ENCODE assay signal across 8 cellular contexts in genomic region chr6:106084973-106085686, GRCh38. TPM values are rescaled to one million over a fixed set of nuclear protein-coding genes. Genes with fewer than 3 reads are reported as not detected.
DNase-seq lines count a peak whose midpoint lies in the region; ATAC-seq and TF ChIP-seq lines count a peak whose summit lies in the region.

No MANE protein-coding gene starts in this region.

- DNase-seq in left ventricle myocardium inferior (no peak), cardiac septum (ENCODE audit: low spot score) (no peak), islet precursor cell (peak; percentile 72), uterus (no peak), SJCRH30 (no peak)
- no peak for DNase-seq in activated naive CD8-positive, alpha-beta T cell treated with anti-CD3 and anti-CD28 coated beads for 36 hours
- no peak for DNase-seq in stimulated activated CD4-positive, alpha-beta T cell treated with anti-CD3 and anti-CD28 coated beads, Interleukin-4, amount 100 ng/mL, for 4 hours

- H3K27ac ChIP-seq in left ventricle myocardium inferior (replicated peaks), result peak overlapping the region; percentile 65
- peak overlapping the region; percentile 74 to 81 for H3K27ac ChIP-seq in uterus
- no peak overlapping the region for H3K27ac ChIP-seq in SJCRH30

- no peaks in the 10 kb centered on the region for H3K36me3 ChIP-seq in left ventricle myocardium inferior
- H3K36me3 ChIP-seq in uterus, result no peaks in the 10 kb centered on the region
- H3K36me3 ChIP-seq in SJCRH30, result no peaks in the 10 kb centered on the region

- TF ChIP-seq CTCF in left ventricle myocardium inferior (IDR thresholded peaks at IDR 0.05; ENCODE audit: borderline replicate concordance) (no peak), uterus (IDR thresholded peaks at IDR 0.05) (no peak)

- no peak for TF ChIP-seq POLR2A in uterus (IDR thresholded peaks at IDR 0.05)

- H3K4me1 ChIP-seq in left ventricle myocardium inferior (peaks cover 48% of the 10 kb centered on the region), uterus (peaks cover 0 to 6% of the 10 kb centered on the region in 2 donors), SJCRH30 (no peaks in the 10 kb centered on the region)

- H3K4me3 ChIP-seq in left ventricle myocardium inferior (peak overlapping the region; percentile 66), uterus (peak overlapping the region; percentile 29 to 53), SJCRH30 (no peak overlapping the region)

- no peaks in the 10 kb centered on the region for H3K9me3 Mint-ChIP-seq in activated naive CD8-positive, alpha-beta T cell treated with anti-CD3 and anti-CD28 coated beads for 36 hours

- intact Hi-C loops in left ventricle myocardium inferior (cut with micrococcal nuclease) (no loop called here), cardiac septum (cut with DNase I) (loop anchor here (5.0 kb wide), 2 partner anchors 93 to 598 kb away; no protein-coding TSS in a partner anchor), uterus (cut with DNase I; ENCODE audit: low total_unique reads) (no loop called here)

- ATAC-seq in HG03108 (IDR thresholded peaks at IDR 0.05; ENCODE audit: unreplicated experiment), result no peak

- H3K36me3 Mint-ChIP-seq in activated naive CD8-positive, alpha-beta T cell treated with anti-CD3 and anti-CD28 coated beads for 36 hours, result peaks cover 2% of the 10 kb centered on the region

- peaks cover 98% of the 10 kb centered on the region for H3K27me3 ChIP-seq in left ventricle myocardium inferior (ENCODE audit: low read depth)
- no peaks in the 10 kb centered on the region for H3K27me3 ChIP-seq in uterus
- no peaks in the 10 kb centered on the region for H3K27me3 ChIP-seq in SJCRH30

- H3K4me3 Mint-ChIP-seq in activated naive CD8-positive, alpha-beta T cell treated with anti-CD3 and anti-CD28 coated beads for 36 hours, result peak overlapping the region; percentile 83

- H3K27me3 Mint-ChIP-seq in activated naive CD8-positive, alpha-beta T cell treated with anti-CD3 and anti-CD28 coated beads for 36 hours, result peaks cover 82% of the 10 kb centered on the region

- H3K9me3 ChIP-seq in left ventricle myocardium inferior (replicated peaks), result no peaks in the 10 kb centered on the region
- H3K9me3 ChIP-seq in uterus, result no peaks in the 10 kb centered on the region
- no peaks in the 10 kb centered on the region for H3K9me3 ChIP-seq in SJCRH30 (replicated peaks)

- H3K27ac Mint-ChIP-seq in activated naive CD8-positive, alpha-beta T cell treated with anti-CD3 and anti-CD28 coated beads for 36 hours, result no peak overlapping the region

- peaks cover 50% of the 10 kb centered on the region for H3K4me1 Mint-ChIP-seq in activated naive CD8-positive, alpha-beta T cell treated with anti-CD3 and anti-CD28 coated beads for 36 hours

RNA-seq across cellular contexts. Expression of gene PRDM1, which starts 1.0 kb away (rescaled TPM):
- total RNA-seq in left ventricle myocardium inferior, result 0.85 TPM
- 2.0 TPM for total RNA-seq in cardiac septum
- total RNA-seq in activated naive CD8-positive, alpha-beta T cell treated with anti-CD3 and anti-CD28 coated beads for 36 hours, result 10 to 100 TPM; 13.1 to 13.4 TPM
- 10 to 100 TPM in 2 of 4 donors, 1 to 10 TPM in 2; 1.0 to 20.7 (median 7.0) TPM for total RNA-seq in uterus
- total RNA-seq in SJCRH30 (2014; rRNA removed; shearing (Covaris generic)), result not detected in 2 replicates
